6 cellular contexts compared by ENCODE assay signal in the genomic region with DNA sequence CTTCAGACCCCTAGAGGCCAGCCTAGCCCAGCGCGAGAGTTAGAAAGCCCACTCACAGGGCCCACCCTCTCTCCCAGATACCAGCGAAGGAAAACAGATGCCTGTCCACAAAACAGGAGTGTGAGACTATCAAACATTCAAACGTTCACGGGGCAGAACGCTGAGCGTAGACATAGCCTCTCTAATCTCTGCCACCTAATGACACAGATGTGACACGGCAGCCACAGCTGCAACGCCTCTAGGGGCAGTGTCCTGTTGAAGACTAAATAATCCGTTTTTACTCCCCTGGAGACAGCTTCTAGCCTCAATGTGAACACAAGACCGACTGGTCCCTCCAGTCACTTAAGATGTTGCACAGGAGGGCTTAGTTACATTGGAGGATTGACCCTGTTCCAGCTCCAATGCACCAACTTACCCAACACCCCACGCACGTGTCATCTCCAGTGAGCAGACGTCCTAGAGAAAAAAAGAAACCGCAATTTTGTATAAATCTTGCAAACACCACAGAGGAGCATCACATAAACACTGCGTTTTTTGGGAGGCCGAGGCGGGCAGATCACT. TPM values are rescaled to one million over a fixed set of nuclear protein-coding genes. Genes with fewer than 3 reads are reported as not detected.
DNase-seq lines count a peak whose midpoint lies in the region; TF ChIP-seq lines count a peak whose summit lies in the region.

No MANE protein-coding gene starts in this region.

- DNase-seq in AG09309 (ENCODE audit: low read depth) (no peak), LHCN-M2 (ENCODE audit: low read depth) (peak; percentile 39), amniotic epithelial cell (ENCODE audit: low read depth) (peak; percentile 44), myocyte (ENCODE audit: low read depth) (peak; percentile 31), posterior cingulate gyrus (no peak), nucleus accumbens (lab: John Stamatoyannopoulos, UW) (no peak)

- peak overlapping the region; percentile 89 for H3K4me3 ChIP-seq in AG09309 (ENCODE audit: control insufficient read depth, low read depth, low read length)

- peak; percentile 14 for TF ChIP-seq CTCF in AG09309 (IDR thresholded peaks at IDR 0.05; ENCODE audit: control insufficient read depth, insufficient read depth, low read depth, low read length, missing control alignments)

- intact Hi-C loops in posterior cingulate gyrus (cut with DNase I) = no loop called here

RNA-seq across cellular contexts. Expression of a gene that starts 14.3 kb away (rescaled TPM):
- 0.77 TPM in 1 of 2 replicates, not detected in the other for total RNA-seq in LHCN-M2 (2014; rRNA removed)
- polyA plus RNA-seq in LHCN-M2 (2012) = 0.21 TPM
- total RNA-seq in myocyte = not detected in 2 replicates
- 0.28 TPM for polyA plus RNA-seq in myocyte (2012)

RNA-seq across cellular contexts. Expression of a gene that starts 16.0 kb away (rescaled TPM):
- total RNA-seq in LHCN-M2 (2014; rRNA removed) (not detected in 2 replicates), myocyte (not detected in 2 replicates)
- not detected for polyA plus RNA-seq in LHCN-M2 (2012)
- not detected for polyA plus RNA-seq in myocyte (2012)

RNA-seq across cellular contexts. Expression of a gene that starts 21.6 kb away (rescaled TPM):
- total RNA-seq in LHCN-M2 (2014; rRNA removed) (not detected in 2 replicates), myocyte (not detected in 2 replicates)
- polyA plus RNA-seq in LHCN-M2 (2012) = not detected
- polyA plus RNA-seq in myocyte (2012) = not detected

RNA-seq across cellular contexts. Expression of a gene that starts 31.3 kb away (rescaled TPM):
- total RNA-seq in LHCN-M2 (2014; rRNA removed) = not detected in 2 replicates
- polyA plus RNA-seq in LHCN-M2 (2012) = not detected
- 0.21 TPM in 1 of 2 replicates, not detected in the other for total RNA-seq in myocyte
- polyA plus RNA-seq in myocyte (2012) = 0.14 TPM

RNA-seq across cellular contexts. Expression of a gene that starts 37.6 kb away (rescaled TPM):
- total RNA-seq in LHCN-M2 (2014; rRNA removed) (not detected in 2 replicates), myocyte (not detected in 2 replicates)
- not detected for polyA plus RNA-seq in LHCN-M2 (2012)
- polyA plus RNA-seq in myocyte (2012) = not detected

Comparison
In these comparisons a context has a peak if more than half of its experiments do, and no peak if none do; other contexts are left out.
1. DNase-seq: peak in LHCN-M2 (single experiment), amniotic epithelial cell (single experiment) and myocyte (single experiment); none in AG09309 (single experiment), posterior cingulate gyrus (0 of 10) and nucleus accumbens (0 of 56).